ENCODE assay signal across 2 cellular contexts in the genomic region with DNA sequence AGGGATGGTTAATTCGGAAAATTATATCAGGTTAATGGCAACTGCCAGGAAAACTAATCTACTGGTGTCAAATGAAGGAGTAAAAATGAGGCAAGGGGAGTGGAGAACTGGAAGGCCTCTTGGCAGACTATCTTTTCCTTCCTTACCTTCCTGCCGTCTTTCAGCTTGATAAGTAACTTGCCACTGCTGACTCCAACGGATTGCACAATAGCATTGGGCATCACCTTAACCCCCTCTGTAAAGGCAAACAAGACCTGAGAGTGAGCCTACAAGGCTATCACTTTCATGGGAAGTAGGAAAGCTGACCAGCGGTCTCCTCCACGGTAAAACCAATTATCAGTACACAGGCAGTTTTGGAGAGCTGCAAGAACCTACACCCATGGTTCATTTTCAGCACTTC.
TF ChIP-seq lines count a peak whose summit lies in the region.

No MANE protein-coding gene starts in this region.

TF ChIP-seq in K562, 482 proteins besides CTCF, POLR2A, EP300 and RAD21:
- TF ChIP-seq ZNF764 (CRISPR knock-in tag; IDR thresholded peaks at IDR 0.05; ENCODE audit: low read depth) (no peak), POLR3G (IDR thresholded peaks at IDR 0.05; ENCODE audit: extremely low read depth, insufficient read length, insufficient replicate concordance) (no peak), C11orf30 (IDR thresholded peaks at IDR 0.05; ENCODE audit: low read depth) (no peak), POLR2G (IDR thresholded peaks at IDR 0.05; ENCODE audit: low read depth, low read length) (no peak), FIP1L1 (IDR thresholded peaks at IDR 0.05; ENCODE audit: low read depth, low read length, poor library complexity, severe bottlenecking) (no peak), THRAP3 (IDR thresholded peaks at IDR 0.05; ENCODE audit: borderline replicate concordance) (no peak), NCOA4 (IDR thresholded peaks at IDR 0.05; ENCODE audit: partially characterized antibody) (no peak), E2F4 (CRISPR knock-in tag; IDR thresholded peaks at IDR 0.05; ENCODE audit: low read depth) (no peak), CEBPG (CRISPR knock-in tag; IDR thresholded peaks at IDR 0.05) (no peak), CEBPG (tag; conservative IDR thresholded peaks at IDR 0.05 in 1 of 2, IDR thresholded peaks at IDR 0.05 in 1 of 2) (peak in 1 of 2 experiments; percentile 44; a peak in 1 of 4 replicates), CEBPB (tag; IDR thresholded peaks at IDR 0.05) (peak; percentile 54)

TF ChIP-seq in HepG2, 621 proteins besides CTCF, POLR2A, EP300 and RAD21:
- TF ChIP-seq CEBPB (IDR thresholded peaks at IDR 0.05; ENCODE audit: borderline replicate concordance, low read depth, low read length) (peak; percentile 14; the same call in 1 of the 2 replicates), DNMT1 (CRISPR knock-in tag; IDR thresholded peaks at IDR 0.05) (no peak), NR2C2 (CRISPR knock-in tag; IDR thresholded peaks at IDR 0.05; ENCODE audit: borderline replicate concordance) (no peak)
TF ChIP-seq in HepG2: peak in this region for 1.
